In the genomic region with DNA sequence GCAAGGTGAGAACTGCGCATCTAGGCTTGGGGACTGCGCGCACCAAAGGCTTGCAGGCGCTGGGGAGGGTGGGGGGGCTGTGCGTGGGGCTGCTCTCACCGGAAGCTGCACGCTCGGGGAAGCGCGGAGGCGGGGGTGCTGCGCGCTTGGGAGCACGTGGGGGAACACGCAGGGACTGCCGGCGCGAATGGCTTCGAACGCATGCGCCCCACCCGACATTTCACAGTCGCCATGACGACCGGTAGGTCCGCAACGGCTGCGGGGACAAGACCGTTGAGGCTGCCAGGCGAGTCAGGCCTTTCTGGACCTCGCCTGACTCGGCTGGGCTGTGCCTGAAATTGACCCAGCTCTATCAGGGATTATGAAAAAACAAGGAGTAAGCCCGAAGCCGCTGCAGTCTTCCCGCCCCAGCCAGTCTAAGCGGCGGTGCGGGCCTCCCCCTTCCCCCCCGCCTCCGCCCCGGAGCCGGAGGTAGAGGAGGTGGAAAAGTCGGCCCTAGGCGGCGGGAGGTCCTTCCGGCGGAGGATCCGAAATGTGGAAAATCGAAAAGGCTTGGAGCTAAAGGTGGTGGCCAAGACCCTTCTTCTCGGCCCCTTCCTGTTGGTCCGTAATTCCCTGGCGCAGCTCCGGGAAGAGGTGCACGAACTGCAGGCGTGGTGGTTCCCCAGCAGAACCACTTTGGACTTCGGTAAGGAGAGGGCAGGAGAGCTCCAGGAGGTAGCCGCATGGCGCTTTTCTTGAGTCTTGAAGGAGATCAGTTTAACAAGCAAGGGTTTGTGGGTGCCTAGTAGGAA, we compare ENCODE assay signal across 8 cellular contexts. TPM values are rescaled to one million over a fixed set of nuclear protein-coding genes. Genes with fewer than 3 reads are reported as not detected.
A peak's percentile ranks its signal among the peaks of the same experiment; 100 is the strongest.
DNase-seq lines count a peak whose midpoint lies in the region; ATAC-seq and TF ChIP-seq lines count a peak whose summit lies in the region.

No MANE protein-coding gene starts in this region.

- H2BK120ac ChIP-seq in trophoblast cell (ENCODE audit: insufficient read depth, low read length, poor library complexity): no peak overlapping the region

- no peak overlapping the region for H2BK5ac ChIP-seq in trophoblast cell (ENCODE audit: low read depth, low read length, poor library complexity)

- CTCF ChIA-PET in BJ (lab: Yijun Ruan, JAX): interaction anchor here (1.0 kb wide), 1 partner anchor 29 kb away, joined by 3 read pairs; no protein-coding TSS in a partner anchor

- H3K14ac ChIP-seq in trophoblast cell (ENCODE audit: low read length): no peak overlapping the region

- TF ChIP-seq CTCF in BJ (IDR thresholded peaks at IDR 0.05; ENCODE audit: insufficient read depth, low read depth, low read length): no peak

- no peaks in the 10 kb centered on the region for H3K79me2 ChIP-seq in trophoblast cell (ENCODE audit: control insufficient read depth, insufficient read depth, low read length, poor library complexity)

- no peak overlapping the region for H4K8ac ChIP-seq in trophoblast cell (ENCODE audit: low read depth, low read length)

- H4K91ac ChIP-seq in trophoblast cell (ENCODE audit: low read depth, low read length): no peak overlapping the region

- no peaks in the 10 kb centered on the region for H3K9me3 ChIP-seq in trophoblast cell (ENCODE audit: insufficient read depth, low read depth, low read length)

- no peak overlapping the region for H3K23ac ChIP-seq in trophoblast cell (ENCODE audit: low read length)

- H3K36me3 Mint-ChIP-seq in activated naive CD8-positive, alpha-beta T cell treated with anti-CD3 and anti-CD28 coated beads, Interleukin-2, amount 10 ng/mL, durations not matched to agents 7 days and 5 days: no peaks in the 10 kb centered on the region

- peaks cover 6% of the 10 kb centered on the region for H3K4me1 Mint-ChIP-seq in activated naive CD8-positive, alpha-beta T cell treated with anti-CD3 and anti-CD28 coated beads, Interleukin-2, amount 10 ng/mL, durations not matched to agents 7 days and 5 days

- peak overlapping the region; percentile 65 for H3K4me2 ChIP-seq in trophoblast cell (ENCODE audit: low read length)

- no CpG with 5 or more reads among the region's 58 CpGs for WGBS in trophoblast cell (ENCODE audit: extremely low coverage, insufficient coverage, insufficient read length)

- no peak overlapping the region for H3K9ac ChIP-seq in trophoblast cell (ENCODE audit: low read length)

- intact Hi-C loops in left ventricle myocardium superior (cut with micrococcal nuclease): no loop called here

- no peak overlapping the region for H2BK12ac ChIP-seq in trophoblast cell (ENCODE audit: low read length)

- H3K27ac ChIP-seq in trophoblast cell (ENCODE audit: low read depth, low read length): no peak overlapping the region

- no peaks in the 10 kb centered on the region for H3K79me1 ChIP-seq in trophoblast cell (ENCODE audit: low read length)

- no peak overlapping the region for H3K27ac Mint-ChIP-seq in activated naive CD8-positive, alpha-beta T cell treated with anti-CD3 and anti-CD28 coated beads, Interleukin-2, amount 10 ng/mL, durations not matched to agents 7 days and 5 days

- POLR2A ChIA-PET in BJ (lab: Charles Lee): no interaction called here
- POLR2A ChIA-PET in activated naive CD8-positive, alpha-beta T cell treated with anti-CD3 and anti-CD28 coated beads, Interleukin-2, amount 10 ng/mL, durations not matched to agents 7 days and 5 days (lab: Charles Lee): no interaction called here

- H3K27me3 ChIP-seq in BJ (ENCODE audit: control insufficient read depth, insufficient read depth, low read length) (peaks cover 8% of the 10 kb centered on the region), trophoblast cell (ENCODE audit: insufficient read depth, low read length) (peaks cover 12% of the 10 kb centered on the region)

- H3K4me1 ChIP-seq in trophoblast cell (ENCODE audit: control insufficient read depth in 1 of 2, insufficient read depth in 2 of 2, low read length in 2 of 2): peaks cover 0 to 6% of the 10 kb centered on the region in 2 experiments

- H3K36me3 ChIP-seq in BJ (ENCODE audit: control insufficient read depth, insufficient read depth, low read length): no peaks in the 10 kb centered on the region
- H3K36me3 ChIP-seq in trophoblast cell (ENCODE audit: control insufficient read depth in 1 of 2, insufficient read depth in 2 of 2, low read length in 2 of 2): no peaks in the 10 kb centered on the region

- no peak overlapping the region for H3K18ac ChIP-seq in trophoblast cell (ENCODE audit: low read length)

- H3K4me3 Mint-ChIP-seq in activated naive CD8-positive, alpha-beta T cell treated with anti-CD3 and anti-CD28 coated beads, Interleukin-2, amount 10 ng/mL, durations not matched to agents 7 days and 5 days: peak overlapping the region; percentile 77

- DNase-seq in BJ (ENCODE audit: low read depth) (no peak), NCI-H2227 (lab: John Stamatoyannopoulos, UW; ENCODE audit: unreplicated experiment) (peak; percentile 37), left ventricle myocardium superior (peak; percentile 77), trophoblast cell (no peak), epidermal melanocyte (ENCODE audit: insufficient read length, low spot score) (no peak)
- peak; percentile 39 for DNase-seq in activated naive CD8-positive, alpha-beta T cell treated with anti-CD3 and anti-CD28 coated beads, Interleukin-2, amount 10 ng/mL, durations not matched to agents 7 days and 5 days

- H3K4ac ChIP-seq in trophoblast cell (ENCODE audit: low read depth, low read length): no peak overlapping the region

- no peak overlapping the region for H2AK5ac ChIP-seq in trophoblast cell (ENCODE audit: low read length)

- no peaks in the 10 kb centered on the region for H3K9me3 Mint-ChIP-seq in activated naive CD8-positive, alpha-beta T cell treated with anti-CD3 and anti-CD28 coated beads, Interleukin-2, amount 10 ng/mL, durations not matched to agents 7 days and 5 days

- H4K12ac ChIP-seq in trophoblast cell (ENCODE audit: low read depth, low read length): no peak overlapping the region

- peak overlapping the region; percentile 45 for H2AFZ ChIP-seq in trophoblast cell (ENCODE audit: insufficient read depth, low read length, poor library complexity)

- H3K4me3 ChIP-seq in BJ (ENCODE audit: low read depth, low read length) (peak overlapping the region; percentile 28), trophoblast cell (ENCODE audit: low read depth, low read length) (peak overlapping the region; percentile 51)

- H3K27me3 Mint-ChIP-seq in activated naive CD8-positive, alpha-beta T cell treated with anti-CD3 and anti-CD28 coated beads, Interleukin-2, amount 10 ng/mL, durations not matched to agents 7 days and 5 days: peaks cover 31% of the 10 kb centered on the region

- peak; percentile 56 for ATAC-seq in activated naive CD8-positive, alpha-beta T cell treated with anti-CD3 and anti-CD28 coated beads, Interleukin-2, amount 10 ng/mL, durations not matched to agents 7 days and 5 days (ENCODE audit: low read depth)
- ATAC-seq in left ventricle myocardium superior (peak; percentile 91), GM18519 (IDR thresholded peaks at IDR 0.05; ENCODE audit: low FRiP score, unreplicated experiment) (no peak), HG03571 (IDR thresholded peaks at IDR 0.05; ENCODE audit: unreplicated experiment) (no peak)

RNA-seq across cellular contexts. Expression of gene STEAP1, which starts 34.9 kb away (rescaled TPM):
- polyA plus RNA-seq in BJ (2011; rRNA removed): 2.7 and 6.9 TPM in 2 replicates
- polyA minus RNA-seq in BJ (2011; rRNA and poly(A)+ RNA removed): 0.67 and 1.2 TPM in 2 replicates
- total RNA-seq in activated naive CD8-positive, alpha-beta T cell treated with anti-CD3 and anti-CD28 coated beads, Interleukin-2, amount 10 ng/mL, durations not matched to agents 7 days and 5 days: not detected
- total RNA-seq in left ventricle myocardium superior: 1.5 TPM
- 0.42 and 0.47 TPM in 2 replicates for polyA plus RNA-seq in trophoblast cell (2013)

Comparison
In these comparisons a context has a peak if more than half of its experiments do, and no peak if none do; other contexts are left out.
1. DNase-seq: peak in NCI-H2227 (single experiment), activated naive CD8-positive, alpha-beta T cell treated with anti-CD3 and anti-CD28 coated beads, Interleukin-2, amount 10 ng/mL, durations not matched to agents 7 days and 5 days (single experiment) and left ventricle myocardium superior (single experiment); none in BJ (single experiment), trophoblast cell (0 of 2) and epidermal melanocyte (single experiment).
2. ATAC-seq: peak in activated naive CD8-positive, alpha-beta T cell treated with anti-CD3 and anti-CD28 coated beads, Interleukin-2, amount 10 ng/mL, durations not matched to agents 7 days and 5 days (single experiment) and left ventricle myocardium superior (single experiment); none in GM18519 (single experiment) and HG03571 (single experiment).